In the genomic region with DNA sequence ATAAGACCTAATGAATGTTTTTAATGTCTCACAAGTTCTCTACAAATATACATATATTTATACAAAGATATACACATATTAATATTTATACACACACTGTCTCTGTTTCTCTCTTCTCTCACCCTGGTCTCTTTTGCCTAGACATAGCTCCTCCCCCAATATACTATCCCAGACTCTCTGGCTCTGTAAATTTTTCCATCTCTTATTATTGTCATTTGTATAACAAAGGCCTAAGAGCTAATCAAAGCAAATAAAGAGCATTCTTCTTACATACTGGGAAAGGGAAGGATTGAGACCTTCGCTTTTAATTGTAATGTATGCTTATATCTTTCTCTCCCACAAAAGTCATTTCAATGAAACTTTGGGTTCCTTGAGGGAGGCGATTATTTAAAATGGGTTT, we compare ENCODE assay signal across 25 cellular contexts.
"Had no signal": no experiment of that assay in that cellular context is flagged by ENCODE, and none has a peak within 500 bp of the region (broad histone marks: within the 10 kb centered on the region; RNA-seq: fewer than 3 reads in every experiment).

No MANE protein-coding gene starts in this region.

- H3K27ac ChIP-seq: stomach, suprapubic skin, testis, thoracic aorta, thyroid gland, tibial artery, tibial nerve, transverse colon, upper lobe of left lung, upper lobe of right lung, uterus, vagina had no signal

- H3K27me3 ChIP-seq: stomach, suprapubic skin, testis, thyroid gland, tibial artery, tibial nerve, transverse colon, upper lobe of left lung, upper lobe of right lung, uterus, vagina had no signal

- DNase-seq: stimulated activated CD4-positive, alpha-beta T cell treated with anti-CD3 and anti-CD28 coated beads, Interleukin-2, amount 100 ng/mL, for 48 hours; stimulated activated CD4-positive, alpha-beta T cell treated with anti-CD3 and anti-CD28 coated beads, Interleukin-4, amount 100 ng/mL, for 1 hour; stimulated activated CD4-positive, alpha-beta T cell treated with anti-CD3 and anti-CD28 coated beads, Interleukin-4, amount 100 ng/mL, for 24 hours; stimulated activated CD4-positive, alpha-beta T cell treated with anti-CD3 and anti-CD28 coated beads, Interleukin-4, amount 100 ng/mL, for 4 hours; stimulated activated CD8-positive, alpha-beta memory T cell treated with anti-CD3 and anti-CD28 coated beads, Interleukin-4, amount 100 ng/mL, for 48 hours; stimulated activated naive B cell treated with anti-CD40 and anti-IgM and Interleukin-4, amounts not matched to agents 10 μg/mL and 1 μg/mL and 100 μg/mL, for 72 hours; stimulated activated naive CD4-positive, alpha-beta T cell; stimulated activated naive CD4-positive, alpha-beta T cell treated with Interleukin-2 at 50 U/mL for 16 hours; stimulated activated naive CD8-positive, alpha-beta T cell treated with anti-CD3 and anti-CD28 coated beads, Interleukin-15, amount 100 ng/mL, for 72 hours; stimulated activated naive CD8-positive, alpha-beta T cell treated with anti-CD3 and anti-CD28 coated beads, Interleukin-15, Interleukin-2, amounts not matched to agents 100 U/mL and 50 U/mL, for 24 hours; stomach; substantia nigra; testis; thyroid gland; tibial artery; transverse colon; trophoblast cell; upper lobe of left lung; upper lobe of right lung; uterus had no signal

- H3K36me3 ChIP-seq: stomach, suprapubic skin, thoracic aorta, thyroid gland, tibial artery, tibial nerve, transverse colon, upper lobe of left lung, upper lobe of right lung, uterus, vagina had no signal

- H3K4me1 ChIP-seq: stomach, suprapubic skin, testis, thyroid gland, tibial artery, tibial nerve, transverse colon, upper lobe of left lung, upper lobe of right lung, uterus, vagina had no signal

- H3K4me3 ChIP-seq: stomach, suprapubic skin, testis, thoracic aorta, thyroid gland, tibial artery, tibial nerve, transverse colon, upper lobe of left lung, upper lobe of right lung, uterus, vagina had no signal

- H3K9me3 ChIP-seq: stomach, suprapubic skin, testis, thoracic aorta, thyroid gland, tibial artery, tibial nerve, transverse colon, upper lobe of left lung, upper lobe of right lung, uterus, vagina had no signal

- FAIRE-seq: urothelium cell line had no signal
